11 cellular contexts compared by ENCODE assay signal in genomic region chr12:27619308-27619707, GRCh38.
DNase-seq lines count a peak whose midpoint lies in the region; ATAC-seq and TF ChIP-seq lines count a peak whose summit lies in the region.
"Had no signal": no experiment of that assay in that cellular context is flagged by ENCODE, and none has a peak within 500 bp of the region (broad histone marks: within the 10 kb centered on the region; RNA-seq: fewer than 3 reads in every experiment).

No MANE protein-coding gene starts in this region.

- H3K4me2 ChIP-seq in smooth muscle cell: peak overlapping the region; percentile 68

- intact Hi-C loops in activated CD8-positive, alpha-beta T cell treated with anti-CD3 and anti-CD28 coated beads for 36 hours (cut with micrococcal nuclease): no loop called here
- intact Hi-C loops in Panc1 (cut with micrococcal nuclease; ENCODE audit: unreplicated experiment): no loop called here

- peaks cover 18% of the 10 kb centered on the region for H3K4me1 Mint-ChIP-seq in activated CD8-positive, alpha-beta T cell treated with anti-CD3 and anti-CD28 coated beads for 36 hours (ENCODE audit: low read depth)
- H3K4me1 Mint-ChIP-seq in activated CD8-positive, alpha-beta T cell treated with anti-CD3 and anti-CD28 coated beads, Interleukin-2, amount 10 ng/mL, durations not matched to agents 7 days and 5 days (ENCODE audit: low read depth): peaks cover 9% of the 10 kb centered on the region
- no peaks in the 10 kb centered on the region for H3K4me1 Mint-ChIP-seq in immature natural killer cell
- H3K4me1 Mint-ChIP-seq: B cell; stimulated activated memory B cell treated with anti-CD40 and anti-IgM and Interleukin-4, amounts not matched to agents 10 μg/mL and 1 μg/mL and 100 μg/mL, for 72 hours had no signal

- H3K4me3 Mint-ChIP-seq in activated CD8-positive, alpha-beta T cell treated with anti-CD3 and anti-CD28 coated beads for 36 hours: no peak overlapping the region
- H3K4me3 Mint-ChIP-seq in activated CD8-positive, alpha-beta T cell treated with anti-CD3 and anti-CD28 coated beads, Interleukin-2, amount 10 ng/mL, durations not matched to agents 7 days and 5 days: no peak overlapping the region
- H3K4me3 Mint-ChIP-seq in immature natural killer cell: no peak overlapping the region
- H3K4me3 Mint-ChIP-seq: B cell; nephron; stimulated activated memory B cell treated with anti-CD40 and anti-IgM and Interleukin-4, amounts not matched to agents 10 μg/mL and 1 μg/mL and 100 μg/mL, for 72 hours had no signal

- CTCF ChIA-PET in activated CD8-positive, alpha-beta T cell treated with anti-CD3 and anti-CD28 coated beads for 36 hours (lab: Charles Lee): no interaction called here
- CTCF ChIA-PET in activated CD8-positive, alpha-beta T cell treated with anti-CD3 and anti-CD28 coated beads, Interleukin-2, amount 10 ng/mL, durations not matched to agents 7 days and 5 days (lab: Charles Lee): no interaction called here
- CTCF ChIA-PET in Panc1 (lab: Charles Lee): no interaction called here

- H3K9ac ChIP-seq in smooth muscle cell (ENCODE audit: low read depth): no peak overlapping the region

- POLR2A ChIA-PET in activated CD8-positive, alpha-beta T cell treated with anti-CD3 and anti-CD28 coated beads for 36 hours (lab: Charles Lee): no interaction called here
- POLR2A ChIA-PET in activated CD8-positive, alpha-beta T cell treated with anti-CD3 and anti-CD28 coated beads, Interleukin-2, amount 10 ng/mL, durations not matched to agents 7 days and 5 days (lab: Charles Lee): no interaction called here
- POLR2A ChIA-PET in Panc1 (lab: Charles Lee): interaction anchor here (0.6 kb wide), 2 partner anchors 70 to 92 kb away, joined by 3 to 6 read pairs; no protein-coding TSS in a partner anchor

- H3K36me3 Mint-ChIP-seq in activated CD8-positive, alpha-beta T cell treated with anti-CD3 and anti-CD28 coated beads for 36 hours (ENCODE audit: low read depth): no peaks in the 10 kb centered on the region
- H3K36me3 Mint-ChIP-seq in activated CD8-positive, alpha-beta T cell treated with anti-CD3 and anti-CD28 coated beads, Interleukin-2, amount 10 ng/mL, durations not matched to agents 7 days and 5 days (ENCODE audit: low read depth): no peaks in the 10 kb centered on the region
- no peaks in the 10 kb centered on the region for H3K36me3 Mint-ChIP-seq in immature natural killer cell
- H3K36me3 Mint-ChIP-seq: stimulated activated memory B cell treated with anti-CD40 and anti-IgM and Interleukin-4, amounts not matched to agents 10 μg/mL and 1 μg/mL and 100 μg/mL, for 72 hours had no signal

- no TSS peak for BruUV-seq in Panc1 (replicated peaks; lab: Mats Ljungman, UMichigan)

- DNase-seq in activated CD8-positive, alpha-beta T cell treated with anti-CD3 and anti-CD28 coated beads for 36 hours: peak; percentile 23
- DNase-seq in activated CD8-positive, alpha-beta T cell treated with anti-CD3 and anti-CD28 coated beads, Interleukin-2, amount 10 ng/mL, durations not matched to agents 7 days and 5 days: no peak
- DNase-seq in Panc1 (ENCODE audit: low read depth, low spot score) (peak; percentile 95), smooth muscle cell (lab: John Stamatoyannopoulos, UW; ENCODE audit: unreplicated experiment) (no peak), immature natural killer cell (no peak)

- TF ChIP-seq CTCF in activated CD8-positive, alpha-beta T cell treated with anti-CD3 and anti-CD28 coated beads for 36 hours (IDR thresholded peaks at IDR 0.05): no peak
- TF ChIP-seq CTCF in Panc1 (IDR thresholded peaks at IDR 0.05) (no peak), smooth muscle cell (IDR thresholded peaks at IDR 0.05; ENCODE audit: borderline replicate concordance, insufficient read depth, poor library complexity, severe bottlenecking) (no peak)

- peak; percentile 93 for ATAC-seq in activated CD8-positive, alpha-beta T cell treated with anti-CD3 and anti-CD28 coated beads for 36 hours
- ATAC-seq in activated CD8-positive, alpha-beta T cell treated with anti-CD3 and anti-CD28 coated beads, Interleukin-2, amount 10 ng/mL, durations not matched to agents 7 days and 5 days: no peak
- ATAC-seq in Panc1 (peak; percentile 83), esophagus mucosa (peak; percentile 61), GM18870 (IDR thresholded peaks at IDR 0.05; ENCODE audit: unreplicated experiment) (no peak), GM19467 (IDR thresholded peaks at IDR 0.05; ENCODE audit: unreplicated experiment) (no peak)
- ATAC-seq: stimulated activated memory B cell treated with anti-CD40 and anti-IgM and Interleukin-4, amounts not matched to agents 10 μg/mL and 1 μg/mL and 100 μg/mL, for 72 hours had no signal

- H3K36me3 ChIP-seq in Panc1 (ENCODE audit: control insufficient read depth, insufficient read depth, low read length): no peaks in the 10 kb centered on the region
- H3K36me3 ChIP-seq in smooth muscle cell (ENCODE audit: low read depth): no peaks in the 10 kb centered on the region

- no peaks in the 10 kb centered on the region for H3K27me3 Mint-ChIP-seq in activated CD8-positive, alpha-beta T cell treated with anti-CD3 and anti-CD28 coated beads for 36 hours
- peaks cover 4% of the 10 kb centered on the region for H3K27me3 Mint-ChIP-seq in activated CD8-positive, alpha-beta T cell treated with anti-CD3 and anti-CD28 coated beads, Interleukin-2, amount 10 ng/mL, durations not matched to agents 7 days and 5 days (ENCODE audit: low read depth)
- peaks cover 0 to 5% (median 0%) of the 10 kb centered on the region in 3 donors for H3K27me3 Mint-ChIP-seq in immature natural killer cell (ENCODE audit: low read depth in 3 of 3)
- H3K27me3 Mint-ChIP-seq: B cell; stimulated activated memory B cell treated with anti-CD40 and anti-IgM and Interleukin-4, amounts not matched to agents 10 μg/mL and 1 μg/mL and 100 μg/mL, for 72 hours had no signal

- H3K79me2 ChIP-seq in smooth muscle cell (ENCODE audit: low read depth): peaks cover 45% of the 10 kb centered on the region

- peaks cover 7% of the 10 kb centered on the region for H3F3A ChIP-seq in smooth muscle cell (ENCODE audit: low read depth)

- H4K20me1 ChIP-seq in smooth muscle cell (ENCODE audit: low read depth): no peaks in the 10 kb centered on the region

- H3K27ac ChIP-seq in Panc1 (ENCODE audit: low read length) (peak overlapping the region; percentile 66), smooth muscle cell (ENCODE audit: low read depth) (peak overlapping the region; percentile 91)

- H3K4me1 ChIP-seq in Panc1 (ENCODE audit: control insufficient read depth, insufficient read depth, low read length) (peaks cover 53% of the 10 kb centered on the region), smooth muscle cell (ENCODE audit: low read depth) (peaks cover 22% of the 10 kb centered on the region)

- no peak overlapping the region for H2AFZ ChIP-seq in smooth muscle cell (ENCODE audit: low read depth)

- in situ Hi-C loops in Panc1 (cut with HindIII; ENCODE audit: low pct_unique_long_range_greater_than_20kb, low sequenced_read_pairs): no loop called here

- H3K4me3 ChIP-seq in Panc1 (ENCODE audit: low read depth in 2 of 2, low read length in 2 of 2) (no peak overlapping the region), smooth muscle cell (no peak overlapping the region)

- H3K27ac Mint-ChIP-seq in activated CD8-positive, alpha-beta T cell treated with anti-CD3 and anti-CD28 coated beads for 36 hours: peak overlapping the region; percentile 43
- no peak overlapping the region for H3K27ac Mint-ChIP-seq in activated CD8-positive, alpha-beta T cell treated with anti-CD3 and anti-CD28 coated beads, Interleukin-2, amount 10 ng/mL, durations not matched to agents 7 days and 5 days
- no peak overlapping the region for H3K27ac Mint-ChIP-seq in immature natural killer cell
- H3K27ac Mint-ChIP-seq: B cell; nephron; stimulated activated memory B cell treated with anti-CD40 and anti-IgM and Interleukin-4, amounts not matched to agents 10 μg/mL and 1 μg/mL and 100 μg/mL, for 72 hours had no signal

- H3K9me3 Mint-ChIP-seq in activated CD8-positive, alpha-beta T cell treated with anti-CD3 and anti-CD28 coated beads for 36 hours: no peaks in the 10 kb centered on the region
- no peaks in the 10 kb centered on the region for H3K9me3 Mint-ChIP-seq in activated CD8-positive, alpha-beta T cell treated with anti-CD3 and anti-CD28 coated beads, Interleukin-2, amount 10 ng/mL, durations not matched to agents 7 days and 5 days (ENCODE audit: insufficient read depth)
- H3K9me3 Mint-ChIP-seq in immature natural killer cell: no peaks in the 10 kb centered on the region
- H3K9me3 Mint-ChIP-seq: nephron; stimulated activated memory B cell treated with anti-CD40 and anti-IgM and Interleukin-4, amounts not matched to agents 10 μg/mL and 1 μg/mL and 100 μg/mL, for 72 hours had no signal

- H3K27me3 ChIP-seq in Panc1 (ENCODE audit: control insufficient read depth, insufficient read depth, low read length): no peaks in the 10 kb centered on the region
- H3K27me3 ChIP-seq in smooth muscle cell (ENCODE audit: low read depth): no peaks in the 10 kb centered on the region

- H3K9me3 ChIP-seq in Panc1 (ENCODE audit: control insufficient read depth, insufficient read depth, low read depth, low read length) (no peaks in the 10 kb centered on the region), smooth muscle cell (replicated peaks; ENCODE audit: low read depth) (no peaks in the 10 kb centered on the region)

Comparison
In these comparisons a context has a peak if more than half of its experiments do, and no peak if none do; other contexts are left out.
1. ATAC-seq: peak in activated CD8-positive, alpha-beta T cell treated with anti-CD3 and anti-CD28 coated beads for 36 hours (single experiment), Panc1 (single experiment) and esophagus mucosa (single experiment); none in activated CD8-positive, alpha-beta T cell treated with anti-CD3 and anti-CD28 coated beads, Interleukin-2, amount 10 ng/mL, durations not matched to agents 7 days and 5 days (single experiment), GM18870 (single experiment) and GM19467 (single experiment).
2. DNase-seq: peak in activated CD8-positive, alpha-beta T cell treated with anti-CD3 and anti-CD28 coated beads for 36 hours (single experiment) and Panc1 (single experiment); none in activated CD8-positive, alpha-beta T cell treated with anti-CD3 and anti-CD28 coated beads, Interleukin-2, amount 10 ng/mL, durations not matched to agents 7 days and 5 days (single experiment), smooth muscle cell (single experiment) and immature natural killer cell (0 of 3).